Comparison of ENCODE assay signal across 8 cellular contexts in the genomic region with DNA sequence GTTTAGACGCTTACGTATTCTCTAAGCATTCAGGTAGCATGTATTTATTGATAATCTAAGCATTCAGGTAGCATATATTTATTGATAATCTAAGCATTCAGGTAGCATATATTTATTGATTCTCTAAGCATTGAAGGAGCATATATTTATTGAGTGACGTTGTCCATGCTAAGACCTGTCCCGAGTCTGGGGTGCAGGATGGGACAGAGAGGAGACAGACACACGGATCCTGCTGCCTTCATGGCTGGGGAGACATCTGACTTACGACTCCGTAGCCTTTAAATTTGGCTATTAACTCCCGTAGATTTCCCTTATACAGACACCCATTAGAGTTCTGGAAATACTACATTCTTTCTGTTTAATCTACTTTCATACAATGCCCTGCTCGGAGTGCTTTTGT. TPM values are rescaled to one million over a fixed set of nuclear protein-coding genes. Genes with fewer than 3 reads are reported as not detected.
DNase-seq lines count a peak whose midpoint lies in the region; ATAC-seq and TF ChIP-seq lines count a peak whose summit lies in the region.

No MANE protein-coding gene starts in this region.

- no peaks in the 10 kb centered on the region for H3K4me1 ChIP-seq in breast epithelium

- no peak overlapping the region for H3K27ac ChIP-seq in AG04450 (ENCODE audit: low read depth, low read length)
- peak overlapping the region in 1 of 2 donors; percentile 85 for H3K27ac ChIP-seq in breast epithelium

- no peaks in the 10 kb centered on the region; the same call in 1 of the 2 replicates for H3K9me3 ChIP-seq in AG04450 (ENCODE audit: control insufficient read depth, insufficient read depth, low read length)
- H3K9me3 ChIP-seq in breast epithelium, result peaks cover 0 to 4% of the 10 kb centered on the region in 2 donors

- intact Hi-C loops in breast epithelium (cut with DNase I; ENCODE audit: low total_unique reads), result loop anchor here (10.0 kb wide), 1 partner anchor 90 kb away; no protein-coding TSS in a partner anchor

- H3K27me3 ChIP-seq in AG04450 (ENCODE audit: control insufficient read depth, insufficient read depth, low read length), result no peaks in the 10 kb centered on the region
- H3K27me3 ChIP-seq in breast epithelium, result no peaks in the 10 kb centered on the region

- no peaks in the 10 kb centered on the region for H3K36me3 ChIP-seq in breast epithelium

- peak overlapping the region; percentile 74 to 94 (median 90) for H3K4me3 Mint-ChIP-seq in naive B cell

- H3K9me3 Mint-ChIP-seq in naive B cell, result peaks cover 13 to 32% (median 19%) of the 10 kb centered on the region in 7 donors

- H3K4me1 Mint-ChIP-seq in naive B cell, result peaks cover 8 to 13% (median 13%) of the 10 kb centered on the region in 3 donors

- H3K27ac Mint-ChIP-seq in naive B cell, result peak overlapping the region in 2 of 6 donors; percentile 0 to 53

- POLR2A ChIA-PET in AG04450 (lab: Yijun Ruan, JAX), result interaction anchor here (1.8 kb wide), 1 partner anchor 44 kb away, joined by 4 read pairs; no protein-coding TSS in a partner anchor

- no peak for TF ChIP-seq POLR2A in breast epithelium (IDR thresholded peaks at IDR 0.05)

- H3K27me3 Mint-ChIP-seq in naive B cell, result peaks cover 0 to 9% (median 5%) of the 10 kb centered on the region in 3 donors

- peaks cover 26 to 33% of the 10 kb centered on the region in 2 donors for H3K36me3 Mint-ChIP-seq in naive B cell

- CTCF ChIA-PET in AG04450 (lab: Charles Lee), result interaction anchor here (1.3 to 3.0 kb wide), 2 partner anchors 36 to 227 kb away, joined by 3 to 16 read pairs; no protein-coding TSS in a partner anchor

- ATAC-seq in naive B cell (ENCODE audit: low read depth in 2 of 2) (no peak), GM21381 (IDR thresholded peaks at IDR 0.05; ENCODE audit: unreplicated experiment) (no peak)

- TF ChIP-seq CTCF in AG04450 (IDR thresholded peaks at IDR 0.05; ENCODE audit: low read depth, low read length) (no peak), breast epithelium (IDR thresholded peaks at IDR 0.05) (no peak)

- H3K4me3 ChIP-seq in AG04450 (ENCODE audit: low read depth, low read length) (peak overlapping the region; percentile 76), breast epithelium (peak overlapping the region; percentile 71 to 91 (median 74))
- peak overlapping the region; percentile 84 for H3K4me3 ChIP-seq in Jurkat, Clone E6-1 (ENCODE audit: low read length)

- DNase-seq in AG04450 (ENCODE audit: low read depth, low spot score), result no peak
- DNase-seq in Jurkat, Clone E6-1 (ENCODE audit: low read depth, low spot score), result no peak
- no peak for DNase-seq in breast epithelium (ENCODE audit: low spot score in 2 of 2)
- no peak for DNase-seq in naive B cell
- no peak for DNase-seq in NCI-H1694 treated with DMSO at 0.1 percent for 48 hours (lab: John Stamatoyannopoulos, UW)
- no peak for DNase-seq in EL
- DNase-seq in middle frontal gyrus (ENCODE audit: extremely low spot score, low spot score), result no peak

RNA-seq across cellular contexts. Expression of a gene that starts 1.0 kb away (rescaled TPM):
- polyA plus RNA-seq in AG04450 (2011; rRNA removed) (37.0 and 46.6 TPM in 2 replicates), naive B cell (ENCODE audit: low read depth in 6 of 6) (10 to 100 TPM in 3 of 6 donors, 1 to 10 TPM in 3; 5.6 to 13.4 (median 10.7) TPM)
- 13.1 and 21.9 TPM in 2 replicates for polyA minus RNA-seq in AG04450 (2011; rRNA and poly(A)+ RNA removed)
- 82.1 TPM for polyA plus RNA-seq in Jurkat, Clone E6-1 (2012; ENCODE audit: insufficient read depth, insufficient read length)
- total RNA-seq in breast epithelium, result 10 to 100 TPM; 11.3 to 30.8 (median 23.7) TPM
